ENCODE assay signal across 20 cellular contexts in the genomic region with DNA sequence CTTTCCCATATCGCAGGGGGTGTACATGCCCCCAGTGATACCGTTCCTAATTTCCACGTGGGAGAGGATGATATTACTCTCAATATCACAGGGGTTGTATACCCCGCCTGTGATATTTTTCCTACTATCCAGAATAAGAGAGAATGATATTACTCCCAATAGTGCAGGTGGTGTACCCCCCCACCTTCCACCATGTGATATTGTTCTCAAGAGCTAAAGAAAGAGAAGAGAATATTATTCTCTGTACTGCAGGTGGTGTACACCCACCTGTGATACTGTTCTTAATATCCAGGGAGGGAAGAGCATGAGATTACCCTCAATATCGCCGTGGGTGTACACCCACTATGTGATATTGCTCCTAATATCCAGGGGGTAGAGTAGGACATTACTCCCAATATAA. TPM values are rescaled to one million over a fixed set of nuclear protein-coding genes. Genes with fewer than 3 reads are reported as not detected.
"Had no signal": no experiment of that assay in that cellular context is flagged by ENCODE, and none has a peak within 500 bp of the region (broad histone marks: within the 10 kb centered on the region; RNA-seq: fewer than 3 reads in every experiment).

No MANE protein-coding gene starts in this region.

RNA-seq across cellular contexts. Expression of a gene that starts 17.8 kb away (rescaled TPM):
- total RNA-seq: naive thymus-derived CD8-positive, alpha-beta T cell; natural killer cell treated with Interleukin-12 subunit alpha and Interleukin-12 subunit beta and Interleukin-15 and Interleukin-18, amount 100 ng/mL, for 72 hours; neural crest cell; omental fat pad; osteocyte; pancreas; posterior vena cava; prostate gland; pulmonary artery endothelial cell; renal cortical epithelial cell; right cardiac atrium; sigmoid colon; stomach; subcutaneous adipose tissue; temporal lobe; thoracic aorta; thyroid gland; upper lobe of left lung; ureter; uterus had no signal

RNA-seq across cellular contexts. Expression of a gene that starts 51.6 kb away (rescaled TPM):
- total RNA-seq: neural crest cell had no signal
